In the genomic region with DNA sequence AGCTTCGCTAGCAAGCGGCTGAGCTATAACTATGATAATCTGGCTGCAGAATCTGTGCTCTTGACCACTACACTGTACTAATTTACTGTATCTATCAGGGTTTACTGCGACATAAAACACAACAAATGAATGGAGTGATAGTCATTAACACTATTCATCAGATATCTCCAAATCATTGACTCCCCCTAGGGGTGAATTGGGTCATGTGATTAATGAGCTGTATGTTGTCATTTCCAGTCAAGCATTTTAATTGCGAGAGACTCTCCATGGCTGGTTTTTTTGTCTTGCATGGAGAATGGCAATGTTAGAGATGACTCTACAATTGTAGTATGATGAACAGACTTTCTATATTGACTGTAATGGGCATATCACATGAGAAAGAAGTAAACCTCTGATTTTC, we compare ENCODE assay signal across 1 cellular context.
TF ChIP-seq lines count a peak whose summit lies in the region.

No MANE protein-coding gene starts in this region.

TF ChIP-seq in IMR-90, 13 proteins besides CTCF, POLR2A, EP300 and RAD21 (continued from another document):
- TF ChIP-seq, protein P1, sequence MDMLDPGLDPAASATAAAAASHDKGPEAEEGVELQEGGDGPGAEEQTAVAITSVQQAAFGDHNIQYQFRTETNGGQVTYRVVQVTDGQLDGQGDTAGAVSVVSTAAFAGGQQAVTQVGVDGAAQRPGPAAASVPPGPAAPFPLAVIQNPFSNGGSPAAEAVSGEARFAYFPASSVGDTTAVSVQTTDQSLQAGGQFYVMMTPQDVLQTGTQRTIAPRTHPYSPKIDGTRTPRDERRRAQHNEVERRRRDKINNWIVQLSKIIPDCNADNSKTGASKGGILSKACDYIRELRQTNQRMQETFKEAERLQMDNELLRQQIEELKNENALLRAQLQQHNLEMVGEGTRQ (IDR thresholded peaks at IDR 0.05; ENCODE audit: low read depth, low read length), result no peak
- no peak for TF ChIP-seq MAFK (IDR thresholded peaks at IDR 0.05; ENCODE audit: low read depth, low read length)
